In genomic region chr5:21817668-21818419, GRCh38 we compare ENCODE assay signal across 10 cellular contexts.
DNase-seq lines count a peak whose midpoint lies in the region; ATAC-seq, FAIRE-seq and TF ChIP-seq lines count a peak whose summit lies in the region.
"Had no signal": no experiment of that assay in that cellular context is flagged by ENCODE, and none has a peak within 500 bp of the region (broad histone marks: within the 10 kb centered on the region; RNA-seq: fewer than 3 reads in every experiment).

No MANE protein-coding gene starts in this region.

- no TSS peak for BruUV-seq in PC-9 (replicated peaks; lab: Mats Ljungman, UMichigan)

- H3K4me1 Mint-ChIP-seq in activated naive CD4-positive, alpha-beta T cell treated with anti-CD3 and anti-CD28 coated beads for 36 hours (ENCODE audit: low read depth): peaks cover 2% of the 10 kb centered on the region

- H3K4me3 Mint-ChIP-seq in activated naive CD4-positive, alpha-beta T cell treated with anti-CD3 and anti-CD28 coated beads for 36 hours: no peak overlapping the region

- no peak overlapping the region for H3K4me2 ChIP-seq in PC-9

- peak; percentile 38 for TF ChIP-seq CTCF in AG04450 (IDR thresholded peaks at IDR 0.05; ENCODE audit: low read depth, low read length)
- peak; percentile 72 for TF ChIP-seq CTCF in PC-9 (conservative IDR thresholded peaks at IDR 0.05)
- TF ChIP-seq CTCF in fibroblast of villous mesenchyme (IDR thresholded peaks at IDR 0.05; ENCODE audit: insufficient read depth, low read depth, low read length): no peak
- no peak for TF ChIP-seq CTCF in GM10248 (IDR thresholded peaks at IDR 0.05; ENCODE audit: control extremely low read depth, extremely low read depth, low read depth, missing control alignments)
- no peak for TF ChIP-seq CTCF in colonic mucosa (IDR thresholded peaks at IDR 0.05)

- DNase-seq in AG04450 (ENCODE audit: low read depth, low spot score) (no peak), H54 (ENCODE audit: insufficient read length, low spot score) (no peak), PC-9 (no peak), fibroblast of villous mesenchyme (ENCODE audit: low read depth) (peak; percentile 0), GM10248 (ENCODE audit: extremely low spot score) (no peak), colonic mucosa (no peak)
- no peak for DNase-seq in activated naive CD4-positive, alpha-beta T cell treated with anti-CD3 and anti-CD28 coated beads for 36 hours
- DNase-seq: T1000 had no signal

- POLR2A ChIA-PET in AG04450 (lab: Yijun Ruan, JAX): no interaction called here
- POLR2A ChIA-PET in PC-9 (lab: Charles Lee; ENCODE audit: unreplicated experiment): no interaction called here
- POLR2A ChIA-PET in GM10248 (lab: Yijun Ruan, JAX): no interaction called here

- FAIRE-seq in H54 (lab: Jason Lieb, UNC): peak; percentile 65

- H3K27me3 Mint-ChIP-seq in activated naive CD4-positive, alpha-beta T cell treated with anti-CD3 and anti-CD28 coated beads for 36 hours (ENCODE audit: low read depth): no peaks in the 10 kb centered on the region

- H3K27ac Mint-ChIP-seq in activated naive CD4-positive, alpha-beta T cell treated with anti-CD3 and anti-CD28 coated beads for 36 hours: no peak overlapping the region

- H3K4me1 ChIP-seq in PC-9 (replicated peaks; ENCODE audit: insufficient read depth): no peaks in the 10 kb centered on the region
- no peaks in the 10 kb centered on the region for H3K4me1 ChIP-seq in colonic mucosa
- H3K4me1 ChIP-seq: parathyroid adenoma had no signal

- no peak overlapping the region for H2AFZ ChIP-seq in PC-9
- H2AFZ ChIP-seq: parathyroid adenoma had no signal

- CTCF ChIA-PET in AG04450 (lab: Charles Lee): interaction anchor here (0.6 to 1.0 kb wide), 2 partner anchors 9 to 359 kb away, joined by 3 read pairs; no protein-coding TSS in a partner anchor
- CTCF ChIA-PET in PC-9 (lab: Charles Lee): no interaction called here
- CTCF ChIA-PET in GM10248 (lab: Yijun Ruan, JAX): no interaction called here
- CTCF ChIA-PET in activated naive CD4-positive, alpha-beta T cell treated with anti-CD3 and anti-CD28 coated beads for 36 hours (lab: Charles Lee): interaction anchor here (0.5 kb wide), 1 partner anchor 1995 kb away, joined by 3 read pairs; no protein-coding TSS in a partner anchor

- no peaks in the 10 kb centered on the region for H3K9me3 ChIP-seq in AG04450 (ENCODE audit: control insufficient read depth, insufficient read depth, low read length)
- no peaks in the 10 kb centered on the region for H3K9me3 ChIP-seq in PC-9 (ENCODE audit: insufficient read depth, low read depth)
- no peaks in the 10 kb centered on the region for H3K9me3 ChIP-seq in colonic mucosa

- no peak overlapping the region for H3K9ac ChIP-seq in colonic mucosa (ENCODE audit: low read depth in 2 of 2, low read length in 2 of 2)
- H3K9ac ChIP-seq: parathyroid adenoma had no signal

- ATAC-seq in HG03521 (IDR thresholded peaks at IDR 0.05; ENCODE audit: unreplicated experiment): no peak

- intact Hi-C loops in PC-9 (cut with micrococcal nuclease; ENCODE audit: unreplicated experiment): loop anchor here (5.0 kb wide), 1 partner anchor 399 kb away; no protein-coding TSS in a partner anchor
- intact Hi-C loops in colonic mucosa (cut with DNase I): no loop called here
- intact Hi-C loops in activated naive CD4-positive, alpha-beta T cell treated with anti-CD3 and anti-CD28 coated beads for 36 hours (cut with micrococcal nuclease): loop anchor here (5.0 kb wide), 1 partner anchor 1319 kb away; no protein-coding TSS in a partner anchor

- H3K36me3 ChIP-seq in PC-9 (ENCODE audit: low read depth) (no peaks in the 10 kb centered on the region), colonic mucosa (no peaks in the 10 kb centered on the region)

- H3K9me2 ChIP-seq in PC-9 (ENCODE audit: insufficient read depth): no peaks in the 10 kb centered on the region

- no peaks in the 10 kb centered on the region for H3F3A ChIP-seq in PC-9 (ENCODE audit: insufficient read depth, low read depth)

- no peak overlapping the region; the same call in 1 of the 2 replicates for H3K4me3 ChIP-seq in AG04450 (ENCODE audit: low read depth, low read length)
- H3K4me3 ChIP-seq in PC-9: no peak overlapping the region
- H3K4me3 ChIP-seq in fibroblast of villous mesenchyme (ENCODE audit: low read depth, low read length): no peak overlapping the region
- H3K4me3 ChIP-seq in colonic mucosa: no peak overlapping the region

- peaks cover 6% of the 10 kb centered on the region for H3K9me3 Mint-ChIP-seq in activated naive CD4-positive, alpha-beta T cell treated with anti-CD3 and anti-CD28 coated beads for 36 hours

- no peaks in the 10 kb centered on the region for H4K20me1 ChIP-seq in PC-9 (ENCODE audit: insufficient read depth)

- H3K36me3 Mint-ChIP-seq in activated naive CD4-positive, alpha-beta T cell treated with anti-CD3 and anti-CD28 coated beads for 36 hours (ENCODE audit: low read depth): no peaks in the 10 kb centered on the region

- H3K27me3 ChIP-seq in AG04450 (ENCODE audit: control insufficient read depth, insufficient read depth, low read length) (no peaks in the 10 kb centered on the region), PC-9 (ENCODE audit: insufficient read depth, low read depth) (no peaks in the 10 kb centered on the region), colonic mucosa (no peaks in the 10 kb centered on the region)

- H3K27ac ChIP-seq in AG04450 (ENCODE audit: low read depth, low read length): no peak overlapping the region
- no peak overlapping the region for H3K27ac ChIP-seq in PC-9
- no peak overlapping the region for H3K27ac ChIP-seq in colonic mucosa
- H3K27ac ChIP-seq: parathyroid adenoma had no signal

- TF ChIP-seq POLR2A in H54 (IDR thresholded peaks at IDR 0.05; ENCODE audit: low read depth, low read length): no peak

- no peaks in the 10 kb centered on the region for H3K79me2 ChIP-seq in PC-9 (ENCODE audit: low read depth)
- H3K79me2 ChIP-seq: parathyroid adenoma had no signal

Comparison
In these comparisons a context has a peak if more than half of its experiments do, and no peak if none do; other contexts are left out.
1. CTCF ChIP-seq: peak in AG04450 (single experiment) and PC-9 (single experiment); none in fibroblast of villous mesenchyme (single experiment), GM10248 (single experiment) and colonic mucosa (single experiment).
2. CTCF ChIA-PET loops: an anchor here in AG04450 (0.6 to 1.0 kb wide) and activated naive CD4-positive, alpha-beta T cell treated with anti-CD3 and anti-CD28 coated beads for 36 hours (0.5 kb wide); none called in PC-9 and GM10248.